Comparison of ENCODE assay signal across 8 cellular contexts in the genomic region with DNA sequence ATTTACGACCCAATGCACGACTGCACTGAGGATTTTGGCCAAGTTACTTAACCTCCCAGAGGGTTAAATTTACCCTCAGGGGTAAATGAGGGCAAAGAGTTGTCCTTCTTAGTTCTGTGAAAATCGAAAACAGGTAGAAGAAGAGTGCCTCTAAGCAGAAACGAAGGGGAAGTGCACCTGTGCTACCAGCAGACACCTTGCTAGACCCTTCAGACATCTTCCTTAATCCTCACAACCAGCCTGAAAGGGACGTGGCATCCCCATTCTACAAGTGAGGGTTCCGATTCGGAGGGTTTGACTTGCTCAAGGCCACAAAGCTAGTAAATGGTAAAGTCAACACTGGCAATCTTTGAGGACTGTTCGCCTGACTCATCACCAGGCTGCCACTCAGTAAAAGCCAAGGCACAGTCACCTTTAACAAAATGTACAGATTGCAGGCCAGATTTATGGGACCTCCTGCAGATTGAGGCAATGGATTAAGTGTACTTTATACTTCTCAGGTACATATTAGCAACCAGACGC. TPM values are rescaled to one million over a fixed set of nuclear protein-coding genes. Genes with fewer than 3 reads are reported as not detected.
A peak's percentile ranks its signal among the peaks of the same experiment; 100 is the strongest.
DNase-seq lines count a peak whose midpoint lies in the region; ATAC-seq, FAIRE-seq and TF ChIP-seq lines count a peak whose summit lies in the region.

No MANE protein-coding gene starts in this region.

- peak overlapping the region; percentile 100 for H3K27ac ChIP-seq in breast epithelium
- H3K27ac ChIP-seq in lower lobe of right lung = peak overlapping the region; percentile 95
- peak overlapping the region; percentile 94 to 95 for H3K27ac ChIP-seq in thoracic aorta

- H3K36me3 ChIP-seq in breast epithelium = no peaks in the 10 kb centered on the region
- no peaks in the 10 kb centered on the region for H3K36me3 ChIP-seq in lower lobe of right lung
- no peaks in the 10 kb centered on the region for H3K36me3 ChIP-seq in thoracic aorta

- TF ChIP-seq CTCF in breast epithelium (IDR thresholded peaks at IDR 0.05) (no peak), lower lobe of right lung (IDR thresholded peaks at IDR 0.05) (no peak), thoracic aorta (IDR thresholded peaks at IDR 0.05) (no peak), D721Med (IDR thresholded peaks at IDR 0.05; ENCODE audit: insufficient read depth, missing control alignments) (no peak)

- peaks cover 9 to 15% of the 10 kb centered on the region in 2 donors for H3K4me1 ChIP-seq in breast epithelium
- peaks cover 58% of the 10 kb centered on the region for H3K4me1 ChIP-seq in lower lobe of right lung
- H3K4me1 ChIP-seq in thoracic aorta (ENCODE audit: control insufficient read depth in 1 of 2, low read depth in 2 of 2) = peaks cover 17 to 48% of the 10 kb centered on the region in 2 donors

- peak overlapping the region; percentile 48 to 85 (median 63) for H3K4me3 ChIP-seq in breast epithelium
- peak overlapping the region; percentile 56 for H3K4me3 ChIP-seq in lower lobe of right lung
- peak overlapping the region; percentile 74 for H3K4me3 ChIP-seq in thoracic aorta

- ATAC-seq in lower lobe of right lung (peak; percentile 1 to 53), thoracic aorta (ENCODE audit: insufficient number of reproducible peaks, low FRiP score, low read depth) (no peak), HG02763 (IDR thresholded peaks at IDR 0.05; ENCODE audit: unreplicated experiment) (no peak)

- DNase-seq in SIG-M5 treated with dmso at 0.1 percent for 504 hours (lab: John Stamatoyannopoulos, UW; ENCODE audit: unreplicated experiment) = peak; percentile 46
- no peak for DNase-seq in SIG-M5 (lab: John Stamatoyannopoulos, UW)
- peak; percentile 31 for DNase-seq in RCC 7860 (ENCODE audit: low spot score)
- DNase-seq in breast epithelium (ENCODE audit: low spot score in 2 of 2) = peak in 1 of 2 donors; percentile 32
- DNase-seq in lower lobe of right lung = no peak
- DNase-seq in thoracic aorta (ENCODE audit: low spot score) = no peak
- DNase-seq in D721Med (ENCODE audit: insufficient read length, low spot score) = no peak

- no peak for TF ChIP-seq POLR2A in breast epithelium (IDR thresholded peaks at IDR 0.05)

- intact Hi-C loops in breast epithelium (cut with DNase I; ENCODE audit: low total_unique reads) = no loop called here
- intact Hi-C loops in lower lobe of right lung (cut with DNase I) = no loop called here

- FAIRE-seq in RCC 7860 (lab: Jason Lieb, UNC) (no peak), D721Med (lab: Jason Lieb, UNC) (no peak)

- no peaks in the 10 kb centered on the region for H3K9me3 ChIP-seq in breast epithelium
- no peaks in the 10 kb centered on the region for H3K9me3 ChIP-seq in lower lobe of right lung
- H3K9me3 ChIP-seq in thoracic aorta = no peaks in the 10 kb centered on the region

- no peaks in the 10 kb centered on the region for H3K27me3 ChIP-seq in breast epithelium
- H3K27me3 ChIP-seq in lower lobe of right lung (ENCODE audit: low read depth) = no peaks in the 10 kb centered on the region
- no peaks in the 10 kb centered on the region for H3K27me3 ChIP-seq in thoracic aorta (replicated peaks; ENCODE audit: insufficient read depth)

RNA-seq across cellular contexts. Expression of gene GSG1, which starts 1.6 kb away (rescaled TPM):
- total RNA-seq in breast epithelium = not detected
- not detected for total RNA-seq in lower lobe of right lung
- not detected for total RNA-seq in thoracic aorta

RNA-seq across cellular contexts. Expression of gene FAM234B, which starts 57.7 kb away (rescaled TPM):
- 10 to 100 TPM in 2 of 3 donors, 1 to 10 TPM in 1; 4.6 to 21.4 (median 16.4) TPM for total RNA-seq in breast epithelium
- 7.5 TPM for total RNA-seq in lower lobe of right lung
- total RNA-seq in thoracic aorta = 1 to 10 TPM; 4.5 to 8.5 TPM

Comparison
In these comparisons a context has a peak if more than half of its experiments do, and no peak if none do; other contexts are left out.
1. DNase-seq: peak in SIG-M5 treated with dmso at 0.1 percent for 504 hours (single experiment) and RCC 7860 (single experiment); none in SIG-M5 (single experiment), lower lobe of right lung (single experiment), thoracic aorta (single experiment) and D721Med (single experiment).
2. ATAC-seq: peak in lower lobe of right lung (2 of 2); none in thoracic aorta (single experiment) and HG02763 (single experiment).
3. Peak in every context shown above with its lines, with median percentiles within 50 percentile points of each other: H3K27ac ChIP-seq and H3K4me3 ChIP-seq.